ENCODE assay signal across 8 cellular contexts in genomic region chrX:9339603-9340569, GRCh38.
DNase-seq lines count a peak whose midpoint lies in the region; ATAC-seq, FAIRE-seq and TF ChIP-seq lines count a peak whose summit lies in the region.

No MANE protein-coding gene starts in this region.

- no peak for TF ChIP-seq CTCF in CD8-positive, alpha-beta T cell (IDR thresholded peaks at IDR 0.05)

- H3K36me3 ChIP-seq in CD8-positive, alpha-beta T cell (ENCODE audit: insufficient read depth, low read length), result no peaks in the 10 kb centered on the region

- peaks cover 33% of the 10 kb centered on the region for H3K4me1 ChIP-seq in CD8-positive, alpha-beta T cell (ENCODE audit: insufficient read depth, low read length)

- no peak for TF ChIP-seq POLR2A in GM12891 (IDR thresholded peaks at IDR 0.05; ENCODE audit: low read depth, low read length)

- no peaks in the 10 kb centered on the region for H3K9me3 ChIP-seq in CD8-positive, alpha-beta T cell (ENCODE audit: low read length)

- no peak overlapping the region for H3K4me3 ChIP-seq in CD8-positive, alpha-beta T cell (ENCODE audit: low read depth, low read length)

- intact Hi-C loops in CD8-positive, alpha-beta T cell (cut with DNase I, micrococcal nuclease), result loop anchor here (1.0 to 10.0 kb wide), 7 partner anchors 27 to 775 kb away; no protein-coding TSS in a partner anchor

- CTCF ChIA-PET in CD8-positive, alpha-beta T cell (lab: Charles Lee), result interaction anchor here (1.7 to 3.2 kb wide), 2 partner anchors 22 to 26 kb away, joined by 6 to 11 read pairs; no protein-coding TSS in a partner anchor

- H3K27me3 Mint-ChIP-seq in CD8-positive, alpha-beta T cell (ENCODE audit: low read depth), result no peaks in the 10 kb centered on the region
- H3K27me3 Mint-ChIP-seq in natural killer cell treated with Interleukin-12 subunit alpha and Interleukin-12 subunit beta and Interleukin-15 and Interleukin-18, amount 100 ng/mL, for 72 hours, result no peaks in the 10 kb centered on the region

- H3K4me3 Mint-ChIP-seq in CD8-positive, alpha-beta T cell, result peak overlapping the region; percentile 85
- H3K4me3 Mint-ChIP-seq in natural killer cell treated with Interleukin-12 subunit alpha and Interleukin-12 subunit beta and Interleukin-15 and Interleukin-18, amount 100 ng/mL, for 72 hours, result peak overlapping the region; percentile 96

- no peak for FAIRE-seq in GM12891 (lab: Jason Lieb, UNC)

- POLR2A ChIA-PET in CD8-positive, alpha-beta T cell (lab: Charles Lee), result interaction anchor here (1.5 to 5.1 kb wide), 3 partner anchors 13 to 123 kb away, joined by 3 to 32 read pairs (median 4); partner anchors contain the start of gene TBL1X

- no peaks in the 10 kb centered on the region for H3K27me3 ChIP-seq in CD8-positive, alpha-beta T cell (ENCODE audit: insufficient read depth, low read length)

- H3K27ac Mint-ChIP-seq in CD8-positive, alpha-beta T cell, result peak overlapping the region; percentile 98
- H3K27ac Mint-ChIP-seq in natural killer cell treated with Interleukin-12 subunit alpha and Interleukin-12 subunit beta and Interleukin-15 and Interleukin-18, amount 100 ng/mL, for 72 hours, result peak overlapping the region; percentile 96 to 97

- H3K9me3 Mint-ChIP-seq in CD8-positive, alpha-beta T cell, result no peaks in the 10 kb centered on the region
- H3K9me3 Mint-ChIP-seq in natural killer cell treated with Interleukin-12 subunit alpha and Interleukin-12 subunit beta and Interleukin-15 and Interleukin-18, amount 100 ng/mL, for 72 hours, result no peaks in the 10 kb centered on the region

- ATAC-seq in CD8-positive, alpha-beta T cell, result peak; percentile 44
- no peak for ATAC-seq in natural killer cell treated with Interleukin-12 subunit alpha and Interleukin-12 subunit beta and Interleukin-15 and Interleukin-18, amount 100 ng/mL, for 72 hours
- ATAC-seq in HG02885 (IDR thresholded peaks at IDR 0.05; ENCODE audit: poor library complexity, unreplicated experiment), result no peak

- H3K36me3 Mint-ChIP-seq in CD8-positive, alpha-beta T cell, result no peaks in the 10 kb centered on the region
- no peaks in the 10 kb centered on the region for H3K36me3 Mint-ChIP-seq in natural killer cell treated with Interleukin-12 subunit alpha and Interleukin-12 subunit beta and Interleukin-15 and Interleukin-18, amount 100 ng/mL, for 72 hours

- H3K27ac ChIP-seq in CD8-positive, alpha-beta T cell (ENCODE audit: low read depth, low read length), result no peak overlapping the region
- H3K27ac ChIP-seq in caudate nucleus (ENCODE audit: low read depth, low read length), result peak overlapping the region; percentile 26

- DNase-seq in CD8-positive, alpha-beta T cell, result peak in 4 of 7 experiments; percentile 32 to 57 (median 47)
- DNase-seq in MV-4-11 (lab: John Stamatoyannopoulos, UW) (peak; percentile 2), caudate nucleus (lab: John Stamatoyannopoulos, UW) (peak in 1 of 61 donors; percentile 17), RKO (ENCODE audit: low spot score) (no peak), NCI-H146 (lab: John Stamatoyannopoulos, UW) (no peak), GM12891 (ENCODE audit: insufficient read length, low spot score) (no peak)
- no peak for DNase-seq in natural killer cell treated with Interleukin-12 subunit alpha and Interleukin-12 subunit beta and Interleukin-15 and Interleukin-18, amount 100 ng/mL, for 72 hours (ENCODE audit: low spot score)

- peaks cover 47% of the 10 kb centered on the region for H3K4me1 Mint-ChIP-seq in CD8-positive, alpha-beta T cell (ENCODE audit: low read depth)
- H3K4me1 Mint-ChIP-seq in natural killer cell treated with Interleukin-12 subunit alpha and Interleukin-12 subunit beta and Interleukin-15 and Interleukin-18, amount 100 ng/mL, for 72 hours (ENCODE audit: low read depth in 2 of 2), result peaks cover 39 to 40% of the 10 kb centered on the region in 2 donors

TF ChIP-seq in GM12891, 5 proteins besides CTCF, POLR2A, EP300 and RAD21:
- TF ChIP-seq TAF1 (IDR thresholded peaks at IDR 0.05; ENCODE audit: low read depth, low read length) (no peak), PAX5 (IDR thresholded peaks at IDR 0.05; ENCODE audit: insufficient read depth, low read length, severe bottlenecking) (no peak), POLR2AphosphoS5 (IDR thresholded peaks at IDR 0.05; ENCODE audit: low read depth, low read length) (no peak), POU2F2 (IDR thresholded peaks at IDR 0.05; ENCODE audit: low read depth, low read length) (no peak), SPI1 (IDR thresholded peaks at IDR 0.05; ENCODE audit: low read depth, low read length) (no peak)

Comparison
In these comparisons a context has a peak if more than half of its experiments do, and no peak if none do; other contexts are left out.
1. DNase-seq: peak in CD8-positive, alpha-beta T cell (4 of 7) and MV-4-11 (single experiment); none in natural killer cell treated with Interleukin-12 subunit alpha and Interleukin-12 subunit beta and Interleukin-15 and Interleukin-18, amount 100 ng/mL, for 72 hours (single experiment), RKO (single experiment), NCI-H146 (single experiment) and GM12891 (single experiment).